Comparison of ENCODE assay signal across 8 cellular contexts in the genomic region with DNA sequence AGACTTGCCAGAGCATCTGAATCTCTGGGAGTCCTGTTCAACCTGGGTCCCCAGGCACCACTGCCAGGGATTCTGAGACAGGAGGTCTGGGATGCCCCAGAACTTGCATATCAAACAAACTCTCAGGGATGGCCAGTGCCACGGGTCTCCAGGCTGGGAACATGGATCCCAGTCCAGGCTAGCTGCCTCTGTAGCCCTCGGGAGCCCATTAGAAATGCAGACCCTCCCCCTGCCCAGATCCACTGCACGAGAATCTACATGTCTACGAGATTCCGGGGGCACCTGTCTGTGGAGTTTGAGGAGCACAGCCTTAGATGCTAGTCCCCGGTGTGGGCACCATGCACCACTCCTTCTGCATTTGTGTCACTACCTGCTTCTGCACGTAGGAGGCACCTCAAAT.
DNase-seq lines count a peak whose midpoint lies in the region; ATAC-seq and TF ChIP-seq lines count a peak whose summit lies in the region.
"Not testable (repeated sequence)": the region's sequence is repeated elsewhere in the genome, so short reads cannot be mapped to it uniquely, and the experiment has no call there.

No MANE protein-coding gene starts in this region.

- H3K27me3 Mint-ChIP-seq in nephron (ENCODE audit: low read depth), result not testable (repeated sequence)

- H3K4me1 Mint-ChIP-seq in nephron, result peaks cover 34% of the 10 kb centered on the region

- H3K27me3 ChIP-seq in sigmoid colon, upper lobe of right lung, vagina: not testable (repeated sequence)

- H3K9me3 ChIP-seq in sigmoid colon, upper lobe of right lung, vagina: not testable (repeated sequence)

- ATAC-seq in upper lobe of right lung, result not testable (repeated sequence)

- peak; percentile 8 for DNase-seq in activated CD4-positive, CD25-positive, alpha-beta regulatory T cell treated with anti-CD3 and anti-CD28 coated beads, Interleukin-2, amount 50 U/mL, for 72 hours
- DNase-seq in activated effector memory CD4-positive, alpha-beta T cell treated with anti-CD3 and anti-CD28 coated beads, Interleukin-2, amount 50 U/mL, for 16 hours, result peak; percentile 21
- DNase-seq in cardiac septum (ENCODE audit: low spot score), result peak; percentile 36
- DNase-seq in lower leg skin (ENCODE audit: low spot score in 2 of 2), result peak; percentile 7 to 21
- DNase-seq in sigmoid colon, result peak; percentile 24
- DNase-seq in upper lobe of right lung, result peak; percentile 23
- DNase-seq in vagina (ENCODE audit: extremely low spot score in 2 of 2), result peak in 1 of 2 donors; percentile 60

- not testable (repeated sequence) for H3K27ac ChIP-seq in sigmoid colon, upper lobe of right lung
- H3K27ac ChIP-seq in vagina, result peak overlapping the region; percentile 77

- H3K9me3 Mint-ChIP-seq in nephron, result peaks cover 13% of the 10 kb centered on the region

- H3K27ac Mint-ChIP-seq in nephron, result peak overlapping the region in 2 of 3 experiments; percentile 85 to 92

- intact Hi-C loops in cardiac septum (cut with DNase I); lower leg skin (cut with DNase I; ENCODE audit: low total_unique reads); upper lobe of right lung (cut with DNase I); vagina (cut with DNase I): not testable (repeated sequence)
- intact Hi-C loops in sigmoid colon (cut with DNase I), result loop anchor here (10.0 kb wide), 1 partner anchor 108 kb away; no protein-coding TSS in a partner anchor

- WGBS in lower leg skin, 2 donors, result 84% methylated on average over 5 of the region's 7 CpGs; no CpG with 5 or more reads in 1 of the 2 donors
- WGBS in sigmoid colon, 2 donors, result 93 to 94% methylated on average over 6 to 7 of the region's 7 CpGs

- TF ChIP-seq EP300 in sigmoid colon (IDR thresholded peaks at IDR 0.05), result not testable (repeated sequence)

- H3K4me1 ChIP-seq in sigmoid colon (peaks cover 0 to 27% (median 23%) of the 10 kb centered on the region in 4 donors), vagina (peaks cover 20% of the 10 kb centered on the region)
- H3K4me1 ChIP-seq in upper lobe of right lung, result not testable (repeated sequence)

- not testable (repeated sequence) for TF ChIP-seq POLR2A in lower leg skin (IDR thresholded peaks at IDR 0.05); sigmoid colon (IDR thresholded peaks at IDR 0.05); vagina (IDR thresholded peaks at IDR 0.05)

- H3K4me3 ChIP-seq in lower leg skin (ENCODE audit: low read depth, poor library complexity, severe bottlenecking); sigmoid colon; upper lobe of right lung; vagina: not testable (repeated sequence)

- peaks cover 11% of the 10 kb centered on the region for H3K36me3 Mint-ChIP-seq in nephron (ENCODE audit: low read depth)

- H3K4me3 Mint-ChIP-seq in nephron, result not testable (repeated sequence)

- H3K36me3 ChIP-seq in sigmoid colon, upper lobe of right lung, vagina: not testable (repeated sequence)

- not testable (repeated sequence) for TF ChIP-seq CTCF in lower leg skin (IDR thresholded peaks at IDR 0.05); nephron (IDR thresholded peaks at IDR 0.05; ENCODE audit: unreplicated experiment in 3 of 3); sigmoid colon (IDR thresholded peaks at IDR 0.05); upper lobe of right lung (IDR thresholded peaks at IDR 0.05); vagina (IDR thresholded peaks at IDR 0.05)
